ENCODE assay signal across 8 cellular contexts in the genomic region with DNA sequence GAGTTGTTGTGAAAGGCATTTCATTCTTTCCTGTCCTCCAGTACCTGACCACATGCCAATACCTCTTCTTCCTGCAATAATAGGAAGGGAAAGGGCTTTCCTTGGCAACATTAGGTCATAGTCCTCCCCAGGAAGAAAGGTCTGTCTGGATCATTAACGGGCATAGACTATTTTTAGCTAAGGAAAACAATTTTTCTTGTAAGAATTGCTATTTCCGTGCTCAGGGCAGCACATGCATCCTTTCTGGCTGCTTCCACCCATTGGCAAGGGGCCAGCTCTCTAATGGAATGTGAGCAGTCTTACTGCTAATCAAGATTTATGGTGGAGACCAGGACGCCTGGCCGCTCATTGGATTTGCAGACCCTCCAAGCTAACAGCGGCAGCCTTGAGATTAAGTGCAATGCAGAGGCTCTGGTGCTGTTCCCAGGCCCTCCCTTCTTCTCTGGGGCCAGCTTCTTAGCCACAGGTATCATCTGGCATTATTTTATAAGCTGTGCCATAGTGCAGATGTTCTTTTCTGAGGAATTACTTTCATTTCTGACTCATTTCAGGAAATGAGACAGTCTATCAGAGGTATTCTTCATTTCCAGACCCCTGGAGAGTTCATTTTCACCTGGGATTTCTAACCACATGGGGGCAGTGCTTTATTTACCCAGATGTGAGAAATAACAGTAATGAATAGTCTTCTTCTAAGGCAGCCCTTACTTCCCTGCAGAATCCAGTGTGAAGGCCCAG. TPM values are rescaled to one million over a fixed set of nuclear protein-coding genes. Genes with fewer than 3 reads are reported as not detected.
DNase-seq lines count a peak whose midpoint lies in the region; ATAC-seq and TF ChIP-seq lines count a peak whose summit lies in the region.

No MANE protein-coding gene starts in this region.

- intact Hi-C loops in colonic mucosa (cut with DNase I), result no loop called here

- no peak for DNase-seq in GM10266 (ENCODE audit: extremely low spot score)
- DNase-seq in NCI-H748 treated with DMSO at 0.1 percent for 48 hours (lab: John Stamatoyannopoulos, UW), result peak; percentile 11
- peak; percentile 44 for DNase-seq in colonic mucosa
- DNase-seq in mesenchymal stem cell, result peak; percentile 89
- DNase-seq in globus pallidus (ENCODE audit: low spot score), result no peak
- DNase-seq in NK-92 treated with Interleukin-12 subunit alpha and Interleukin-12 subunit beta, amount 100 ng/mL, for 24 hours (lab: John Stamatoyannopoulos, UW), result no peak
- DNase-seq in activated T-cell treated with anti-CD3 and anti-CD28 coated beads, Interleukin-2, amount 50 U/mL, for 72 hours, result no peak

- no peak overlapping the region for H3K4me3 Mint-ChIP-seq in activated T-cell treated with anti-CD3 and anti-CD28 coated beads, Interleukin-2, amount 50 U/mL, for 72 hours

- H3K9me3 Mint-ChIP-seq in activated T-cell treated with anti-CD3 and anti-CD28 coated beads, Interleukin-2, amount 50 U/mL, for 72 hours, result no peaks in the 10 kb centered on the region

- peaks cover 14% of the 10 kb centered on the region for H3K79me1 ChIP-seq in mesenchymal stem cell (replicated peaks; ENCODE audit: low read length, poor library complexity, severe bottlenecking)

- TF ChIP-seq CTCF in GM10266 (IDR thresholded peaks at IDR 0.05; ENCODE audit: control insufficient read depth, insufficient read depth, low read depth, missing control alignments), result peak; percentile 35
- TF ChIP-seq CTCF in colonic mucosa (IDR thresholded peaks at IDR 0.05), result no peak

- no peak overlapping the region for H2AFZ ChIP-seq in mesenchymal stem cell (ENCODE audit: low read depth, low read length)

- no peak overlapping the region for H3K23ac ChIP-seq in mesenchymal stem cell (ENCODE audit: low read length in 2 of 2)

- H2BK15ac ChIP-seq in mesenchymal stem cell (ENCODE audit: low read depth, poor library complexity, severe bottlenecking), result no peak overlapping the region

- WGBS in mesenchymal stem cell, result 0% methylated on average over 5 of the region's 5 CpGs

- H2BK12ac ChIP-seq in mesenchymal stem cell (ENCODE audit: low read length in 2 of 2), result no peak overlapping the region

- H2AK5ac ChIP-seq in mesenchymal stem cell (ENCODE audit: low read length, severe bottlenecking), result no peak overlapping the region

- H3K14ac ChIP-seq in mesenchymal stem cell (ENCODE audit: low read length in 2 of 2), result no peak overlapping the region

- no peaks in the 10 kb centered on the region for H3K36me3 Mint-ChIP-seq in activated T-cell treated with anti-CD3 and anti-CD28 coated beads, Interleukin-2, amount 50 U/mL, for 72 hours (ENCODE audit: insufficient read depth in 2 of 2)

- no peak overlapping the region for H3K4me3 ChIP-seq in colonic mucosa
- H3K4me3 ChIP-seq in mesenchymal stem cell (ENCODE audit: insufficient read depth in 1 of 2, low read depth in 1 of 2, low read length in 2 of 2), result peak overlapping the region in 1 of 2 experiments; percentile 26

- H3K9ac ChIP-seq in colonic mucosa (ENCODE audit: low read depth in 2 of 2, low read length in 2 of 2) (no peak overlapping the region), mesenchymal stem cell (ENCODE audit: low read length) (peak overlapping the region; percentile 57)

- H2BK120ac ChIP-seq in mesenchymal stem cell (ENCODE audit: low read depth, low read length), result no peak overlapping the region

- no peaks in the 10 kb centered on the region for H3K4me1 ChIP-seq in colonic mucosa
- peaks cover 8% of the 10 kb centered on the region for H3K4me1 ChIP-seq in mesenchymal stem cell (ENCODE audit: control insufficient read depth, insufficient read depth, low read depth, low read length)

- H2BK5ac ChIP-seq in mesenchymal stem cell (ENCODE audit: low read depth, low read length, poor library complexity, severe bottlenecking), result no peak overlapping the region

- peak overlapping the region; percentile 56 for H3K4me2 ChIP-seq in mesenchymal stem cell (ENCODE audit: low read length, poor library complexity, severe bottlenecking)

- no peaks in the 10 kb centered on the region for H3K9me3 ChIP-seq in colonic mucosa
- no peaks in the 10 kb centered on the region for H3K9me3 ChIP-seq in mesenchymal stem cell (ENCODE audit: control insufficient read depth, low read length)

- H3K27ac Mint-ChIP-seq in activated T-cell treated with anti-CD3 and anti-CD28 coated beads, Interleukin-2, amount 50 U/mL, for 72 hours, result no peak overlapping the region

- H3K4ac ChIP-seq in mesenchymal stem cell (ENCODE audit: low read depth in 1 of 2, low read length in 2 of 2), result no peak overlapping the region

- peak; percentile 75 for ATAC-seq in HG02973 (IDR thresholded peaks at IDR 0.05; ENCODE audit: unreplicated experiment)
- ATAC-seq in activated T-cell treated with anti-CD3 and anti-CD28 coated beads, Interleukin-2, amount 50 U/mL, for 72 hours (replicated peaks in 1 of 2), result no peak

- H3K27me3 Mint-ChIP-seq in activated T-cell treated with anti-CD3 and anti-CD28 coated beads, Interleukin-2, amount 50 U/mL, for 72 hours (ENCODE audit: low read depth), result no peaks in the 10 kb centered on the region

- H3K27ac ChIP-seq in colonic mucosa (no peak overlapping the region), mesenchymal stem cell (ENCODE audit: low read length, poor library complexity, severe bottlenecking) (peak overlapping the region; percentile 86)

- H3K18ac ChIP-seq in mesenchymal stem cell (ENCODE audit: low read depth in 1 of 2, low read length in 2 of 2), result no peak overlapping the region

- no peak overlapping the region for H4K91ac ChIP-seq in mesenchymal stem cell (ENCODE audit: low read length)

- no peaks in the 10 kb centered on the region for H3K27me3 ChIP-seq in colonic mucosa
- H3K27me3 ChIP-seq in mesenchymal stem cell (ENCODE audit: control insufficient read depth in 1 of 2, insufficient read depth in 1 of 2, low read length in 2 of 2), result no peaks in the 10 kb centered on the region

- H3K4me1 Mint-ChIP-seq in activated T-cell treated with anti-CD3 and anti-CD28 coated beads, Interleukin-2, amount 50 U/mL, for 72 hours (ENCODE audit: low read depth), result no peaks in the 10 kb centered on the region

- no peaks in the 10 kb centered on the region for H3K36me3 ChIP-seq in colonic mucosa
- H3K36me3 ChIP-seq in mesenchymal stem cell (ENCODE audit: control insufficient read depth in 1 of 2, insufficient read depth in 2 of 2, low read depth in 1 of 2, low read length in 2 of 2), result no peaks in the 10 kb centered on the region

- no peak overlapping the region for H4K8ac ChIP-seq in mesenchymal stem cell (ENCODE audit: low read length)

RNA-seq across cellular contexts. Expression of gene ANO6, which starts 52.9 kb away (rescaled TPM):
- total RNA-seq in colonic mucosa, result 10 to 100 TPM; 13.2 to 21.2 TPM
- 51.1 TPM for polyA plus RNA-seq in mesenchymal stem cell (2013, experiment 1 of 2)
- polyA plus RNA-seq in mesenchymal stem cell (2013, experiment 2 of 2), result 50.0 TPM
- total RNA-seq in activated T-cell treated with anti-CD3 and anti-CD28 coated beads, Interleukin-2, amount 50 U/mL, for 72 hours, result 10 to 100 TPM; 25.3 to 27.0 TPM

Comparison
In these comparisons a context has a peak if more than half of its experiments do, and no peak if none do; other contexts are left out.
1. DNase-seq: peak in NCI-H748 treated with DMSO at 0.1 percent for 48 hours (single experiment), colonic mucosa (single experiment) and mesenchymal stem cell (single experiment); none in GM10266 (single experiment), globus pallidus (single experiment), NK-92 treated with Interleukin-12 subunit alpha and Interleukin-12 subunit beta, amount 100 ng/mL, for 24 hours (single experiment) and activated T-cell treated with anti-CD3 and anti-CD28 coated beads, Interleukin-2, amount 50 U/mL, for 72 hours (0 of 2).